ENCODE assay signal across 8 cellular contexts in genomic region chr16:55502801-55503366, GRCh38.
DNase-seq lines count a peak whose midpoint lies in the region; FAIRE-seq lines count a peak whose summit lies in the region.

No MANE protein-coding gene starts in this region.

- peak; percentile 94 for FAIRE-seq in HTR-8/SVneo (lab: Jason Lieb, UNC)

- DNase-seq in HTR-8/SVneo (ENCODE audit: insufficient read length, low spot score): peak; percentile 78
- DNase-seq in hypothalamus (lab: John Stamatoyannopoulos, UW): peak in 50 of 51 donors; percentile 36 to 98 (median 89)
- peak; percentile 87 for DNase-seq in smooth muscle cell of the brain vasculature (ENCODE audit: low read depth, low spot score)
- no peak for DNase-seq in Kasumi-1 (lab: John Stamatoyannopoulos, UW)
- DNase-seq in activated T-cell treated with anti-CD3 and anti-CD28 coated beads, Interleukin-2, amount 50 U/mL, for 48 hours: no peak
- no peak for DNase-seq in stimulated activated naive CD4-positive, alpha-beta T cell (lab: John Stamatoyannopoulos, UW)
- no peak for DNase-seq in stimulated activated naive CD4-positive, alpha-beta T cell treated with Interleukin-2 at 50 U/mL for 16 hours (lab: John Stamatoyannopoulos, UW)

- H3K27ac ChIP-seq in angular gyrus (ENCODE audit: low read depth, low read length): peak overlapping the region; percentile 75

Comparison
In these comparisons a context has a peak if more than half of its experiments do, and no peak if none do; other contexts are left out.
1. DNase-seq: peak in HTR-8/SVneo (single experiment), hypothalamus (50 of 51) and smooth muscle cell of the brain vasculature (single experiment); none in Kasumi-1 (0 of 2), activated T-cell treated with anti-CD3 and anti-CD28 coated beads, Interleukin-2, amount 50 U/mL, for 48 hours (0 of 2), stimulated activated naive CD4-positive, alpha-beta T cell (0 of 6) and stimulated activated naive CD4-positive, alpha-beta T cell treated with Interleukin-2 at 50 U/mL for 16 hours (single experiment).